12 cellular contexts compared by ENCODE assay signal in genomic region chr3:42507252-42507651, GRCh38. TPM values are rescaled to one million over a fixed set of nuclear protein-coding genes. Genes with fewer than 3 reads are reported as not detected.
DNase-seq lines count a peak whose midpoint lies in the region; ATAC-seq and TF ChIP-seq lines count a peak whose summit lies in the region.
"Had no signal": no experiment of that assay in that cellular context is flagged by ENCODE, and none has a peak within 500 bp of the region (broad histone marks: within the 10 kb centered on the region; RNA-seq: fewer than 3 reads in every experiment).

No MANE protein-coding gene starts in this region.

- H4K12ac ChIP-seq in trophoblast cell (ENCODE audit: low read depth, low read length): no peak overlapping the region

- H3K27me3 ChIP-seq in trophoblast cell (ENCODE audit: insufficient read depth, low read length) (no peaks in the 10 kb centered on the region), BE2C (no peaks in the 10 kb centered on the region; the same call in 1 of the 2 replicates)

- no peak overlapping the region for H2AFZ ChIP-seq in trophoblast cell (ENCODE audit: insufficient read depth, low read length, poor library complexity)

- H3K4ac ChIP-seq in trophoblast cell (ENCODE audit: low read depth, low read length): no peak overlapping the region

- no peaks in the 10 kb centered on the region for H3K79me2 ChIP-seq in trophoblast cell (ENCODE audit: control insufficient read depth, insufficient read depth, low read length, poor library complexity)

- no peak overlapping the region for H2BK120ac ChIP-seq in trophoblast cell (ENCODE audit: insufficient read depth, low read length, poor library complexity)

- H3K23ac ChIP-seq in trophoblast cell (ENCODE audit: low read length): no peak overlapping the region

- H3K27ac ChIP-seq in coronary artery (no peak overlapping the region), trophoblast cell (ENCODE audit: low read depth, low read length) (no peak overlapping the region)
- H3K27ac ChIP-seq: adrenal gland had no signal

- H3K14ac ChIP-seq in trophoblast cell (ENCODE audit: low read length): no peak overlapping the region

- H2BK5ac ChIP-seq in trophoblast cell (ENCODE audit: low read depth, low read length, poor library complexity): no peak overlapping the region

- no peak overlapping the region for H2AK5ac ChIP-seq in trophoblast cell (ENCODE audit: low read length)

- no peak overlapping the region for H3K18ac ChIP-seq in trophoblast cell (ENCODE audit: low read length)

- no peak overlapping the region for H4K91ac ChIP-seq in trophoblast cell (ENCODE audit: low read depth, low read length)

- peaks cover 2% of the 10 kb centered on the region for H3K79me1 ChIP-seq in trophoblast cell (ENCODE audit: low read length)

- DNase-seq in ELF-1 (ENCODE audit: low read depth, low spot score) (peak; percentile 74), NCI-H510A treated with DMSO at 0.1 percent for 48 hours (lab: John Stamatoyannopoulos, UW) (peak; percentile 63), coronary artery (ENCODE audit: low spot score) (peak; percentile 49), trophoblast cell (peak; percentile 8 to 21), inferior parietal cortex (ENCODE audit: extremely low spot score) (no peak), BE2C (no peak)
- DNase-seq: NCI-H446 treated with DMSO at 0.1 percent for 48 hours; stimulated activated CD4-positive, alpha-beta T cell treated with anti-CD3 and anti-CD28 coated beads, Interleukin-12 subunit alpha, Interleukin-12 subunit beta, amount 100 ng/mL, for 4 hours; T-helper 1 cell had no signal

- H3K36me3 ChIP-seq in trophoblast cell (ENCODE audit: control insufficient read depth in 1 of 2, insufficient read depth in 2 of 2, low read length in 2 of 2) (no peaks in the 10 kb centered on the region), BE2C (no peaks in the 10 kb centered on the region)
- H3K36me3 ChIP-seq: adrenal gland had no signal

- ATAC-seq in HG03196 (IDR thresholded peaks at IDR 0.05; ENCODE audit: unreplicated experiment): no peak
- no peak for ATAC-seq in HG02678 (IDR thresholded peaks at IDR 0.05; ENCODE audit: unreplicated experiment)

- no peak overlapping the region for H3K4me2 ChIP-seq in trophoblast cell (ENCODE audit: low read length)

- H3K9ac ChIP-seq in trophoblast cell (ENCODE audit: low read length): no peak overlapping the region

- H3K4me3 ChIP-seq in coronary artery: no peak overlapping the region
- no peak overlapping the region for H3K4me3 ChIP-seq in trophoblast cell (ENCODE audit: low read depth, low read length)
- H3K4me3 ChIP-seq in BE2C (ENCODE audit: low read depth, low read length): no peak overlapping the region
- H3K4me3 ChIP-seq: adrenal gland had no signal

- no CpG with 5 or more reads among the region's 7 CpGs for WGBS in trophoblast cell (ENCODE audit: extremely low coverage, insufficient coverage, insufficient read length)

- TF ChIP-seq CTCF in coronary artery (IDR thresholded peaks at IDR 0.05): no peak
- TF ChIP-seq CTCF in BE2C (IDR thresholded peaks at IDR 0.05; ENCODE audit: low read depth, low read length): no peak

- H3K4me1 ChIP-seq in trophoblast cell (ENCODE audit: control insufficient read depth in 1 of 2, insufficient read depth in 2 of 2, low read length in 2 of 2) (peaks cover 8% of the 10 kb centered on the region in 2 experiments), BE2C (no peaks in the 10 kb centered on the region)

- no peak overlapping the region for H2BK12ac ChIP-seq in trophoblast cell (ENCODE audit: low read length)

- H3K9me3 ChIP-seq in trophoblast cell (ENCODE audit: insufficient read depth, low read depth, low read length): no peaks in the 10 kb centered on the region
- no peaks in the 10 kb centered on the region for H3K9me3 ChIP-seq in BE2C
- H3K9me3 ChIP-seq: adrenal gland had no signal

- no peak overlapping the region for H4K8ac ChIP-seq in trophoblast cell (ENCODE audit: low read depth, low read length)

RNA-seq across cellular contexts. Expression of gene VIPR1, which starts 4.8 kb away (rescaled TPM):
- 8.1 and 8.8 TPM in 2 replicates for polyA plus RNA-seq in trophoblast cell (2013)
- not detected for polyA plus RNA-seq in BE2C (2012; ENCODE audit: insufficient read depth, insufficient read length, low read depth)

Comparison
In these comparisons a context has a peak if more than half of its experiments do, and no peak if none do; other contexts are left out.
1. DNase-seq: peak in ELF-1 (single experiment), NCI-H510A treated with DMSO at 0.1 percent for 48 hours (single experiment), coronary artery (single experiment) and trophoblast cell (2 of 2); none in inferior parietal cortex (single experiment) and BE2C (single experiment).